In the genomic region with DNA sequence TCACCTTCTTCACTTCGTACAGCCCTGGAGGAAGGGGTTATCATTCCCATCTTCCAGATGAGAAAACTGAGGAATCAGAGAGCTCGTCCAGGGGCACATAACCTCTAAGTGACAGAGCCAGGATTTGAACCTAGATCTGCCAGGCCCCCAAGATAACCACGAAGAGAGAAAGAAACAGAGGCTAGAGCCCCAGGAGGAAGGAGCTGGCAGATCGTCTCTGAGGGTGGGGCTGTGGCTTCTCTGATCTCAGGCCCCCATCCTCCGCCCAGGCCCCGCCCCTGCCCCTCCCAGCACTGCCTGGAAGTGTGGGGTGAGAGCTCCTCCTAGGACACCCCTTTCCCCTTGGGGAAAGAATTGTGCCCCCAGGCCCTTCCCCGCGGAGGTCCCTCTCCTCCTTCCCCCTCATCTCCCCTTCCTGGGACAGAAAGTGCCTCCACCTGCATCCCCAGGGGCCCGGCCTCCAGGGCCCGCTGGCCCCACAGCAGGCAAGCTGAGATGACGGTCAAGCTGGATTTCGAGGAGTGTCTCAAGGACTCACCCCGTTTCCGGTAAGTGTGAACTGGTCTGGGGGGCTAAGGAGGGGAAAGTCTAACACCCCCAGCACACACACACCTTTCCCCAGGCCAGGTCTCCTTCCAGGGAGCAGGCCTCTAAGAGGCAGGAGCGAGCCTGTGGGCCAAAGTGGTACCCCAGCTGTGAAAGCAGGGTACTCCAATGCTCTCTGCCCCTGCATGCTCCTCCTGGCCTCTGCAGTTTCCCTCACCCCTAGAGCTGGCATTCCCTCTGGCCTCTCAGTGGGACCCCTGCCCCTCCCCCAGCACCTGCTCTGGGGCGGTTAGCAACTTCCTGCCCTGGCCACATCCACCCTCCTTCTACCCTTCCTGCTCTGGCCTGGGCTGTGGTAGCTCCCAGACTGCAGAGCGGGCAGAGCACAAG, we compare ENCODE assay signal across 9 cellular contexts. TPM values are rescaled to one million over a fixed set of nuclear protein-coding genes. Genes with fewer than 3 reads are reported as not detected.
DNase-seq lines count a peak whose midpoint lies in the region; ATAC-seq and TF ChIP-seq lines count a peak whose summit lies in the region.
"Had no signal": no experiment of that assay in that cellular context is flagged by ENCODE, and none has a peak within 500 bp of the region (broad histone marks: within the 10 kb centered on the region; RNA-seq: fewer than 3 reads in every experiment).

A gene with protein sequence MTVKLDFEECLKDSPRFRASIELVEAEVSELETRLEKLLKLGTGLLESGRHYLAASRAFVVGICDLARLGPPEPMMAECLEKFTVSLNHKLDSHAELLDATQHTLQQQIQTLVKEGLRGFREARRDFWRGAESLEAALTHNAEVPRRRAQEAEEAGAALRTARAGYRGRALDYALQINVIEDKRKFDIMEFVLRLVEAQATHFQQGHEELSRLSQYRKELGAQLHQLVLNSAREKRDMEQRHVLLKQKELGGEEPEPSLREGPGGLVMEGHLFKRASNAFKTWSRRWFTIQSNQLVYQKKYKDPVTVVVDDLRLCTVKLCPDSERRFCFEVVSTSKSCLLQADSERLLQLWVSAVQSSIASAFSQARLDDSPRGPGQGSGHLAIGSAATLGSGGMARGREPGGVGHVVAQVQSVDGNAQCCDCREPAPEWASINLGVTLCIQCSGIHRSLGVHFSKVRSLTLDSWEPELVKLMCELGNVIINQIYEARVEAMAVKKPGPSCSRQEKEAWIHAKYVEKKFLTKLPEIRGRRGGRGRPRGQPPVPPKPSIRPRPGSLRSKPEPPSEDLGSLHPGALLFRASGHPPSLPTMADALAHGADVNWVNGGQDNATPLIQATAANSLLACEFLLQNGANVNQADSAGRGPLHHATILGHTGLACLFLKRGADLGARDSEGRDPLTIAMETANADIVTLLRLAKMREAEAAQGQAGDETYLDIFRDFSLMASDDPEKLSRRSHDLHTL (plus strand): TSS at position 290 of the 936 bp plus-strand sequence. CDS start 206 bp downstream, at position 496.

- peak within 1 kb of the TSS; percentile 55 for H3K27ac ChIP-seq in CD4-positive, alpha-beta T cell (ENCODE audit: low read depth, low read length)
- no peak within 1 kb of the TSS for H3K27ac ChIP-seq in gastrocnemius medialis
- H3K27ac ChIP-seq: C4-2B had no signal

- H3K27ac Mint-ChIP-seq in CD4-positive, alpha-beta T cell: peak within 1 kb of the TSS; percentile 91
- H3K27ac Mint-ChIP-seq in activated naive CD8-positive, alpha-beta T cell treated with anti-CD3 and anti-CD28 coated beads for 36 hours: peak within 1 kb of the TSS; percentile 98
- H3K27ac Mint-ChIP-seq in neural crest cell (ENCODE audit: unreplicated experiment): peak within 1 kb of the TSS; percentile 35

- POLR2A ChIA-PET in CD4-positive, alpha-beta T cell (lab: Charles Lee): interaction anchor here (0.7 to 6.2 kb wide), 34 partner anchors 9 to 350 kb away, joined by 3 to 96 read pairs (median 6); partner anchors contain the start of genes DVL2, FXR2, GABARAP and GPS2

- CTCF ChIA-PET in CD4-positive, alpha-beta T cell (lab: Charles Lee): interaction anchor here (0.9 to 2.5 kb wide), 14 partner anchors 9 to 224 kb away, joined by 3 to 12 read pairs (median 4); partner anchors contain the start of genes GPS2, SENP3, SLC2A4 and TMEM95

- TF ChIP-seq CTCF in CD4-positive, alpha-beta T cell (IDR thresholded peaks at IDR 0.05): no peak
- no peak for TF ChIP-seq CTCF in neural crest cell (conservative IDR thresholded peaks at IDR 0.05)
- no peak for TF ChIP-seq CTCF in gastrocnemius medialis (IDR thresholded peaks at IDR 0.05 in 4 of 5, conservative IDR thresholded peaks at IDR 0.05 in 1 of 5)

- H3K4me1 ChIP-seq in gastrocnemius medialis: peaks cover 0 to 6% of the 10 kb centered on the region in 2 donors

- peaks cover 52% of the 10 kb centered on the region for H3K4me1 Mint-ChIP-seq in CD4-positive, alpha-beta T cell (ENCODE audit: low read depth)
- H3K4me1 Mint-ChIP-seq in activated naive CD8-positive, alpha-beta T cell treated with anti-CD3 and anti-CD28 coated beads for 36 hours: peaks cover 49% of the 10 kb centered on the region
- H3K4me1 Mint-ChIP-seq in neural crest cell: no peaks in the 10 kb centered on the region

- peaks cover 48% of the 10 kb centered on the region for H3K36me3 Mint-ChIP-seq in CD4-positive, alpha-beta T cell (ENCODE audit: low read depth)
- peaks cover 26% of the 10 kb centered on the region for H3K36me3 Mint-ChIP-seq in activated naive CD8-positive, alpha-beta T cell treated with anti-CD3 and anti-CD28 coated beads for 36 hours
- no peaks in the 10 kb centered on the region for H3K36me3 Mint-ChIP-seq in neural crest cell (ENCODE audit: low read depth)

- H3K27me3 ChIP-seq in CD4-positive, alpha-beta T cell (ENCODE audit: control insufficient read depth, insufficient read depth, low read length): no peaks in the 10 kb centered on the region
- H3K27me3 ChIP-seq in gastrocnemius medialis: peaks cover 29 to 46% (median 41%) of the 10 kb centered on the region in 3 donors

- peak; percentile 96 for ATAC-seq in CD4-positive, alpha-beta T cell (ENCODE audit: poor library complexity)
- peak; percentile 63 for ATAC-seq in HG02571 (IDR thresholded peaks at IDR 0.05; ENCODE audit: unreplicated experiment)
- ATAC-seq in HG03442 (IDR thresholded peaks at IDR 0.05; ENCODE audit: unreplicated experiment): no peak
- no peak for ATAC-seq in gastrocnemius medialis

- no peaks in the 10 kb centered on the region for H3K9me3 ChIP-seq in CD4-positive, alpha-beta T cell (ENCODE audit: control insufficient read depth, low read length)
- no peaks in the 10 kb centered on the region for H3K9me3 ChIP-seq in gastrocnemius medialis

- intact Hi-C loops in CD4-positive, alpha-beta T cell (cut with DNase I, micrococcal nuclease): loop anchor here in 1 of 2 experiments (2.0 kb wide), 1 partner anchor 14 kb away; no protein-coding TSS in a partner anchor
- intact Hi-C loops in T-helper 1 cell treated with Interleukin-12 subunit alpha and Interleukin-12 subunit beta and Interleukin-4 antibody, amounts not matched to agents 30 ng/mL and 1 ng/mL, for 36 hours (cut with micrococcal nuclease): loop anchor here (1.0 to 2.0 kb wide), 7 partner anchors 7 to 118 kb away; partner anchors contain the start of genes NEURL4, TMEM256 and YBX2
- intact Hi-C loops in gastrocnemius medialis (cut with DNase I; ENCODE audit: low total_unique reads): no loop called here

- no peaks in the 10 kb centered on the region for H3K27me3 Mint-ChIP-seq in CD4-positive, alpha-beta T cell
- H3K27me3 Mint-ChIP-seq in activated naive CD8-positive, alpha-beta T cell treated with anti-CD3 and anti-CD28 coated beads for 36 hours: no peaks in the 10 kb centered on the region
- peaks cover 2% of the 10 kb centered on the region for H3K27me3 Mint-ChIP-seq in neural crest cell (ENCODE audit: low read depth)

- DNase-seq in CD4-positive, alpha-beta T cell: peak; percentile 75 to 93 (median 88)
- DNase-seq in activated naive CD8-positive, alpha-beta T cell treated with anti-CD3 and anti-CD28 coated beads for 36 hours: peak; percentile 82
- DNase-seq in neural crest cell (ENCODE audit: low read depth, low spot score) (no peak), gastrocnemius medialis (no peak), NCI-H510A treated with DMSO at 0.1 percent for 48 hours (lab: John Stamatoyannopoulos, UW) (no peak)

- no peaks in the 10 kb centered on the region for H3K36me3 ChIP-seq in gastrocnemius medialis

- TF ChIP-seq POLR2A in gastrocnemius medialis (IDR thresholded peaks at IDR 0.05): no peak

- H3K4me3 ChIP-seq in gastrocnemius medialis: no peak within 1 kb of the TSS

- H3K4me3 Mint-ChIP-seq in CD4-positive, alpha-beta T cell: peak within 1 kb of the TSS; percentile 89
- peak within 1 kb of the TSS; percentile 90 for H3K4me3 Mint-ChIP-seq in activated naive CD8-positive, alpha-beta T cell treated with anti-CD3 and anti-CD28 coated beads for 36 hours
- no peak within 1 kb of the TSS for H3K4me3 Mint-ChIP-seq in neural crest cell

- H3K9me3 Mint-ChIP-seq in CD4-positive, alpha-beta T cell: no peaks in the 10 kb centered on the region
- no peaks in the 10 kb centered on the region for H3K9me3 Mint-ChIP-seq in activated naive CD8-positive, alpha-beta T cell treated with anti-CD3 and anti-CD28 coated beads for 36 hours
- H3K9me3 Mint-ChIP-seq in neural crest cell: no peaks in the 10 kb centered on the region

- in situ Hi-C loops in gastrocnemius medialis (cut with MboI; ENCODE audit: low sequenced_read_pairs in 4 of 4): loop anchor here in 1 of 4 donors (25.0 kb wide), 1 partner anchor 299 kb away; the partner anchor contains the start of genes SLC16A11 and SLC16A13

RNA-seq across cellular contexts. Expression of the gene that starts here (rescaled TPM):
- 100 to 1,000 TPM; 565 to 575 TPM for total RNA-seq in CD4-positive, alpha-beta T cell
- total RNA-seq in T-helper 1 cell treated with Interleukin-12 subunit alpha and Interleukin-12 subunit beta and Interleukin-4 antibody, amounts not matched to agents 30 ng/mL and 1 ng/mL, for 36 hours: 693 and 701 TPM in 2 replicates
- 100 to 1,000 TPM; 235 to 238 TPM for total RNA-seq in activated naive CD8-positive, alpha-beta T cell treated with anti-CD3 and anti-CD28 coated beads for 36 hours
- total RNA-seq in neural crest cell: 1.2 and 1.3 TPM in 2 replicates
- 10 to 100 TPM in 1 of 4 donors, 1 to 10 TPM in 1, under 1 TPM in 2; 0.22 to 16.3 (median 1.7) TPM for total RNA-seq in gastrocnemius medialis

Comparison
In these comparisons a context has a peak if more than half of its experiments do, and no peak if none do; other contexts are left out.
1. RNA of the gene that starts here (total RNA-seq): 693 to 701 TPM in T-helper 1 cell treated with Interleukin-12 subunit alpha and Interleukin-12 subunit beta and Interleukin-4 antibody, amounts not matched to agents 30 ng/mL and 1 ng/mL, for 36 hours, 565 to 575 TPM in CD4-positive, alpha-beta T cell and 235 to 238 TPM in activated naive CD8-positive, alpha-beta T cell treated with anti-CD3 and anti-CD28 coated beads for 36 hours; 0.22 to 16.3 TPM in gastrocnemius medialis and 1.2 to 1.3 TPM in neural crest cell; every median in the first group is over 10 times any median in the second.
2. ATAC-seq: peak in CD4-positive, alpha-beta T cell (single experiment) and HG02571 (single experiment); none in HG03442 (single experiment) and gastrocnemius medialis (0 of 2).
3. DNase-seq: peak in CD4-positive, alpha-beta T cell (10 of 10) and activated naive CD8-positive, alpha-beta T cell treated with anti-CD3 and anti-CD28 coated beads for 36 hours (single experiment); none in neural crest cell (single experiment), gastrocnemius medialis (0 of 2) and NCI-H510A treated with DMSO at 0.1 percent for 48 hours (single experiment).
4. H3K27ac Mint-ChIP-seq: peak in every context shown above with its lines; median percentile 98 in activated naive CD8-positive, alpha-beta T cell treated with anti-CD3 and anti-CD28 coated beads for 36 hours; 91 in CD4-positive, alpha-beta T cell; 35 in neural crest cell.